Comparison of ENCODE assay signal across 34 cellular contexts in genomic region chr13:96112936-96113335, GRCh38. TPM values are rescaled to one million over a fixed set of nuclear protein-coding genes. Genes with fewer than 3 reads are reported as not detected.
"Had no signal": no experiment of that assay in that cellular context is flagged by ENCODE, and none has a peak within 500 bp of the region (broad histone marks: within the 10 kb centered on the region; RNA-seq: fewer than 3 reads in every experiment).

No MANE protein-coding gene starts in this region.

- H3K4me3 Mint-ChIP-seq: activated CD4-positive, alpha-beta T cell treated with anti-CD3 and anti-CD28 coated beads for 36 hours; activated CD4-positive, alpha-beta T cell treated with anti-CD3 and anti-CD28 coated beads, Interleukin-2, amount 10 ng/mL, durations not matched to agents 7 days and 5 days; activated CD8-positive, alpha-beta T cell treated with anti-CD3 and anti-CD28 coated beads, Interleukin-2, amount 10 ng/mL, durations not matched to agents 7 days and 5 days; activated naive CD4-positive, alpha-beta T cell treated with anti-CD3 and anti-CD28 coated beads for 36 hours; activated naive CD8-positive, alpha-beta T cell; activated naive CD8-positive, alpha-beta T cell treated with anti-CD3 and anti-CD28 coated beads, Interleukin-2, amount 50 U/mL, for 24 hours; activated T-cell treated with anti-CD3 and anti-CD28 coated beads, Interleukin-2, amount 50 U/mL, for 24 hours; central memory CD8-positive, alpha-beta T cell had no signal

- H3K27me3 Mint-ChIP-seq: activated CD4-positive, alpha-beta T cell treated with anti-CD3 and anti-CD28 coated beads for 36 hours; activated CD4-positive, alpha-beta T cell treated with anti-CD3 and anti-CD28 coated beads, Interleukin-2, amount 10 ng/mL, durations not matched to agents 7 days and 5 days; activated naive CD8-positive, alpha-beta T cell; activated naive CD8-positive, alpha-beta T cell treated with anti-CD3 and anti-CD28 coated beads, Interleukin-2, amount 50 U/mL, for 24 hours; activated T-cell treated with anti-CD3 and anti-CD28 coated beads, Interleukin-2, amount 50 U/mL, for 24 hours; central memory CD8-positive, alpha-beta T cell had no signal

- H3K4me3 ChIP-seq: cardiac muscle cell, Peyer's patch had no signal

- ATAC-seq: activated CD4-positive, alpha-beta T cell treated with anti-CD3 and anti-CD28 coated beads for 36 hours; activated CD8-positive, alpha-beta T cell treated with anti-CD3 and anti-CD28 coated beads, Interleukin-2, amount 10 ng/mL, durations not matched to agents 7 days and 5 days; activated naive CD8-positive, alpha-beta T cell treated with anti-CD3 and anti-CD28 coated beads, Interleukin-2, amount 50 U/mL, for 24 hours; PC-3; Right ventricle myocardium inferior; SK-N-SH treated with all-trans-retinoic acid at 6 μM for 48 hours had no signal

- H3K36me3 ChIP-seq: brain microvascular endothelial cell, cardiac muscle cell, Peyer's patch had no signal

- H3K36me3 Mint-ChIP-seq: activated naive CD8-positive, alpha-beta T cell had no signal

- H3K27ac ChIP-seq: brain microvascular endothelial cell, cardiac muscle cell, Peyer's patch, RWPE1 had no signal

- H3K4me1 Mint-ChIP-seq: activated CD4-positive, alpha-beta T cell treated with anti-CD3 and anti-CD28 coated beads for 36 hours; activated CD4-positive, alpha-beta T cell treated with anti-CD3 and anti-CD28 coated beads, Interleukin-2, amount 10 ng/mL, durations not matched to agents 7 days and 5 days; activated naive CD8-positive, alpha-beta T cell treated with anti-CD3 and anti-CD28 coated beads, Interleukin-2, amount 50 U/mL, for 24 hours; central memory CD8-positive, alpha-beta T cell had no signal

- H3K4me1 ChIP-seq: Peyer's patch had no signal

- H3K27me3 ChIP-seq: brain microvascular endothelial cell, cardiac muscle cell, Peyer's patch had no signal

- H3K27ac Mint-ChIP-seq: activated CD4-positive, alpha-beta T cell treated with anti-CD3 and anti-CD28 coated beads for 36 hours; activated CD4-positive, alpha-beta T cell treated with anti-CD3 and anti-CD28 coated beads, Interleukin-2, amount 10 ng/mL, durations not matched to agents 7 days and 5 days; activated CD8-positive, alpha-beta T cell treated with anti-CD3 and anti-CD28 coated beads, Interleukin-2, amount 10 ng/mL, durations not matched to agents 7 days and 5 days; activated naive CD4-positive, alpha-beta T cell treated with anti-CD3 and anti-CD28 coated beads for 36 hours; activated naive CD8-positive, alpha-beta T cell; activated naive CD8-positive, alpha-beta T cell treated with anti-CD3 and anti-CD28 coated beads, Interleukin-2, amount 50 U/mL, for 24 hours; activated T-cell treated with anti-CD3 and anti-CD28 coated beads, Interleukin-2, amount 50 U/mL, for 24 hours; activated T-helper 2 cell treated with anti-CD3 and anti-CD28 coated beads, Interferon-gamma antibody, Interleukin-2, Interleukin-4, amounts not matched to agents 10 μg/mL and 5 μg/mL and 100 μg/mL, durations not matched to agents 14 hours and 24 hours and 36 hours had no signal

- DNase-seq: activated CD4-positive, alpha-beta T cell treated with anti-CD3 and anti-CD28 coated beads for 36 hours; activated CD4-positive, alpha-beta T cell treated with anti-CD3 and anti-CD28 coated beads, Interleukin-2, amount 10 ng/mL, durations not matched to agents 7 days and 5 days; activated CD4-positive, alpha-beta T cell treated with anti-CD3 and anti-CD28 coated beads, Interleukin-2, amount 50 U/mL, for 48 hours; activated CD8-positive, alpha-beta T cell treated with anti-CD3 and anti-CD28 coated beads, Interleukin-2, amount 10 ng/mL, durations not matched to agents 7 days and 5 days; activated gamma-delta T cell treated with Interleukin-2 at 50 U/mL for 16 hours; activated naive CD4-positive, alpha-beta T cell treated with anti-CD3 and anti-CD28 coated beads for 36 hours; activated naive CD8-positive, alpha-beta T cell treated with anti-CD3 and anti-CD28 coated beads, Interleukin-2, amount 50 U/mL, for 24 hours; activated T-cell treated with anti-CD3 and anti-CD28 coated beads, Interleukin-2, amount 50 U/mL, for 24 hours; amniotic stem cell; aorta; brain microvascular endothelial cell; MM.1S; MV-4-11; NCI-H1092; NCI-H1436 treated with DMSO at 0.1 percent for 48 hours; NCI-H1694 treated with DMSO at 0.1 percent for 48 hours; NCI-H2029; NCI-H510A; NCI-H526; NCI-H748 treated with DMSO at 0.1 percent for 48 hours; NK-92 treated with Interleukin-12 subunit alpha and Interleukin-12 subunit beta, amount 100 ng/mL, for 24 hours; PC-3; Peyer's patch; SIG-M5; T-helper 1 cell; T-helper 2 cell; T-helper 9 cell had no signal

RNA-seq across cellular contexts. Expression of gene HS6ST3, which starts 23.0 kb away (rescaled TPM):
- total RNA-seq: activated CD4-positive, alpha-beta T cell treated with anti-CD3 and anti-CD28 coated beads for 36 hours; activated CD4-positive, alpha-beta T cell treated with anti-CD3 and anti-CD28 coated beads, Interleukin-2, amount 10 ng/mL, durations not matched to agents 7 days and 5 days; activated CD8-positive, alpha-beta T cell treated with anti-CD3 and anti-CD28 coated beads, Interleukin-2, amount 10 ng/mL, durations not matched to agents 7 days and 5 days; activated naive CD4-positive, alpha-beta T cell treated with anti-CD3 and anti-CD28 coated beads for 36 hours; activated T-helper 2 cell treated with anti-CD3 and anti-CD28 coated beads, Interferon-gamma antibody, Interleukin-2, Interleukin-4, amounts not matched to agents 10 μg/mL and 5 μg/mL and 100 μg/mL, durations not matched to agents 14 hours and 24 hours and 36 hours had no signal

RNA-seq across cellular contexts. Expression of gene UGGT2, which starts 59.7 kb away (rescaled TPM):
- total RNA-seq: activated CD4-positive, alpha-beta T cell treated with anti-CD3 and anti-CD28 coated beads, Interleukin-2, amount 10 ng/mL, durations not matched to agents 7 days and 5 days; activated CD8-positive, alpha-beta T cell treated with anti-CD3 and anti-CD28 coated beads, Interleukin-2, amount 10 ng/mL, durations not matched to agents 7 days and 5 days had no signal
